In genomic region chr14:99550387-99550992, GRCh38 we compare ENCODE assay signal across 17 cellular contexts. TPM values are rescaled to one million over a fixed set of nuclear protein-coding genes. Genes with fewer than 3 reads are reported as not detected.
A peak's percentile ranks its signal among the peaks of the same experiment; 100 is the strongest.
DNase-seq lines count a peak whose midpoint lies in the region; ATAC-seq and TF ChIP-seq lines count a peak whose summit lies in the region.
"Had no signal": no experiment of that assay in that cellular context is flagged by ENCODE, and none has a peak within 500 bp of the region (broad histone marks: within the 10 kb centered on the region; RNA-seq: fewer than 3 reads in every experiment).

No MANE protein-coding gene starts in this region.

- peaks cover 0 to 43% (median 0%) of the 10 kb centered on the region in 11 experiments; a peak in 8 of 22 replicates for H3K27me3 ChIP-seq in BLaER1 treated with 17β-estradiol and CSF1 and Interleukin-3, amounts not matched to agents 10 nM and 100 nM
- H3K27me3 ChIP-seq in endodermal cell (ENCODE audit: control insufficient read depth, insufficient read depth, low read length, poor library complexity, severe bottlenecking) = no peaks in the 10 kb centered on the region
- no peaks in the 10 kb centered on the region for H3K27me3 ChIP-seq in sigmoid colon
- no peaks in the 10 kb centered on the region for H3K27me3 ChIP-seq in SK-N-SH (ENCODE audit: insufficient read depth)

- H3K4me1 Mint-ChIP-seq in HFFc6 (ENCODE audit: low read depth) (peaks cover 37% of the 10 kb centered on the region), endodermal cell (peaks cover 41% of the 10 kb centered on the region)

- peaks cover 2% of the 10 kb centered on the region for H3F3A ChIP-seq in SK-N-SH (replicated peaks; ENCODE audit: insufficient read depth)

- H3K4me3 Mint-ChIP-seq in HFFc6 = no peak overlapping the region
- no peak overlapping the region for H3K4me3 Mint-ChIP-seq in endodermal cell
- H3K4me3 Mint-ChIP-seq: CD4-positive, CD25-positive, alpha-beta regulatory T cell had no signal

- no peak overlapping the region for H2AFZ ChIP-seq in SK-N-SH (ENCODE audit: low read depth)

- no peaks in the 10 kb centered on the region for H3K9me3 ChIP-seq in BLaER1 treated with 17β-estradiol and CSF1 and Interleukin-3, amounts not matched to agents 10 nM and 100 nM (replicated peaks in 1 of 11)
- no peaks in the 10 kb centered on the region for H3K9me3 ChIP-seq in endodermal cell (ENCODE audit: control insufficient read depth, low read length)
- no peaks in the 10 kb centered on the region for H3K9me3 ChIP-seq in sigmoid colon
- no peaks in the 10 kb centered on the region for H3K9me3 ChIP-seq in SK-N-SH

- WGBS in endodermal cell (ENCODE audit: insufficient coverage in 1 of 2, insufficient read length in 1 of 2), 2 experiments = 96 to 98% methylated on average over 7 to 11 of the region's 11 CpGs
- WGBS in sigmoid colon, 2 donors = 94% methylated on average over 11 of the region's 11 CpGs
- 97% methylated on average over 8 of the region's 11 CpGs for WGBS in SK-N-SH (ENCODE audit: low lambda C conversion rate)

- peak overlapping the region in 2 of 11 experiments; percentile 53 to 63; a peak in 1 of 22 replicates for H3K9ac ChIP-seq in BLaER1 treated with 17β-estradiol and CSF1 and Interleukin-3, amounts not matched to agents 10 nM and 100 nM
- H3K9ac ChIP-seq in endodermal cell (ENCODE audit: extremely low read depth, low read length, poor library complexity, severe bottlenecking) = no peak overlapping the region
- H3K9ac ChIP-seq in SK-N-SH = no peak overlapping the region

- H3K27me3 Mint-ChIP-seq in HFFc6 (ENCODE audit: insufficient read depth) (no peaks in the 10 kb centered on the region; the same call in 1 of the 2 replicates), endodermal cell (ENCODE audit: insufficient read depth) (no peaks in the 10 kb centered on the region)
- H3K27me3 Mint-ChIP-seq: CD4-positive, CD25-positive, alpha-beta regulatory T cell had no signal

- H4K20me1 ChIP-seq in BLaER1 treated with 17β-estradiol and CSF1 and Interleukin-3, amounts not matched to agents 10 nM and 100 nM = peaks cover 5 to 100% (median 94%) of the 10 kb centered on the region in 11 experiments; a peak in 20 of 22 replicates
- peaks cover 78% of the 10 kb centered on the region; the same call in 1 of the 2 replicates for H4K20me1 ChIP-seq in SK-N-SH (ENCODE audit: insufficient read depth)

- TF ChIP-seq EP300 in sigmoid colon (IDR thresholded peaks at IDR 0.05) = no peak
- TF ChIP-seq EP300 in SK-N-SH (IDR thresholded peaks at IDR 0.05; ENCODE audit: borderline replicate concordance in 1 of 2, low read depth in 1 of 2, low read length in 1 of 2) = no peak

- peak overlapping the region in 10 of 11 experiments; percentile 28 to 92 (median 74); a peak in 18 of 22 replicates for H3K4me2 ChIP-seq in BLaER1 treated with 17β-estradiol and CSF1 and Interleukin-3, amounts not matched to agents 10 nM and 100 nM
- H3K4me2 ChIP-seq in SK-N-SH = no peak overlapping the region

- peaks cover 17 to 76% (median 68%) of the 10 kb centered on the region in 10 experiments for H3K4me1 ChIP-seq in BLaER1 treated with 17β-estradiol and CSF1 and Interleukin-3, amounts not matched to agents 10 nM and 100 nM
- H3K4me1 ChIP-seq in endodermal cell (ENCODE audit: control insufficient read depth, insufficient read depth, low read length) (peaks cover 13% of the 10 kb centered on the region), sigmoid colon (peaks cover 0 to 100% (median 97%) of the 10 kb centered on the region in 4 donors), SK-N-SH (ENCODE audit: control insufficient read depth in 1 of 2, insufficient read depth in 2 of 2, low read depth in 1 of 2, low read length in 1 of 2) (peaks cover 0 to 75% of the 10 kb centered on the region in 2 experiments; a peak in 1 of 4 replicates)

- H3K36me3 ChIP-seq in BLaER1 treated with 17β-estradiol and CSF1 and Interleukin-3, amounts not matched to agents 10 nM and 100 nM = no peaks in the 10 kb centered on the region
- H3K36me3 ChIP-seq in endodermal cell (ENCODE audit: control insufficient read depth, insufficient read depth, low read length) = no peaks in the 10 kb centered on the region
- no peaks in the 10 kb centered on the region for H3K36me3 ChIP-seq in sigmoid colon
- H3K36me3 ChIP-seq in SK-N-SH (replicated peaks in 1 of 2; ENCODE audit: control insufficient read depth in 1 of 2, insufficient read depth in 2 of 2, low read length in 1 of 2) = no peaks in the 10 kb centered on the region

- intact Hi-C loops in sigmoid colon (cut with DNase I) = no loop called here

- no peak overlapping the region for H3K4me3 ChIP-seq in BLaER1 treated with 17β-estradiol and CSF1 and Interleukin-3, amounts not matched to agents 10 nM and 100 nM
- no peak overlapping the region for H3K4me3 ChIP-seq in endodermal cell (ENCODE audit: low read length)
- no peak overlapping the region for H3K4me3 ChIP-seq in sigmoid colon
- no peak overlapping the region for H3K4me3 ChIP-seq in SK-N-SH (ENCODE audit: low read depth in 2 of 2, low read length in 1 of 2)

- no peak for TF ChIP-seq POLR2A in sigmoid colon (IDR thresholded peaks at IDR 0.05)

- no peaks in the 10 kb centered on the region for H3K36me3 Mint-ChIP-seq in HFFc6 (ENCODE audit: low read depth)
- no peaks in the 10 kb centered on the region for H3K36me3 Mint-ChIP-seq in endodermal cell (ENCODE audit: low read depth)
- H3K36me3 Mint-ChIP-seq: CD4-positive, CD25-positive, alpha-beta regulatory T cell had no signal

- no peaks in the 10 kb centered on the region for H3K9me3 Mint-ChIP-seq in HFFc6
- H3K9me3 Mint-ChIP-seq in endodermal cell = no peaks in the 10 kb centered on the region
- H3K9me3 Mint-ChIP-seq: CD4-positive, CD25-positive, alpha-beta regulatory T cell had no signal

- no peak overlapping the region for H3K27ac Mint-ChIP-seq in HFFc6
- peak overlapping the region; percentile 61 for H3K27ac Mint-ChIP-seq in endodermal cell

- peak overlapping the region in 1 of 11 experiments; percentile 59; a peak in 1 of 22 replicates for H3K27ac ChIP-seq in BLaER1 treated with 17β-estradiol and CSF1 and Interleukin-3, amounts not matched to agents 10 nM and 100 nM
- H3K27ac ChIP-seq in endodermal cell (ENCODE audit: low read depth, low read length) (no peak overlapping the region), sigmoid colon (peak overlapping the region in 3 of 4 donors; percentile 83 to 94 (median 91)), SK-N-SH (ENCODE audit: low read depth in 2 of 2, low read length in 1 of 2) (no peak overlapping the region)

- DNase-seq in HFFc6 (no peak), endodermal cell (no peak), sigmoid colon (no peak), SK-N-SH (no peak)
- DNase-seq: Calu3; CD4-positive, CD25-positive, alpha-beta regulatory T cell; HCEC 1CT; Karpas-422; MM.1S; NCI-H1105; NCI-H1694; NCI-H2107; NCI-H2227 treated with DMSO at 0.1 percent for 48 hours; NCI-H524 had no signal

- TF ChIP-seq CTCF in HFFc6 (IDR thresholded peaks at IDR 0.05) (0 out of 2 replicates have a peak, but pooled peaks have one; percentile 17), endodermal cell (conservative IDR thresholded peaks at IDR 0.05) (peak; percentile 18), sigmoid colon (IDR thresholded peaks at IDR 0.05) (no peak), SK-N-SH (IDR thresholded peaks at IDR 0.05) (no peak)

- no peak for ATAC-seq in GM21423 (IDR thresholded peaks at IDR 0.05; ENCODE audit: unreplicated experiment)
- no peak for ATAC-seq in GM19035 (IDR thresholded peaks at IDR 0.05; ENCODE audit: unreplicated experiment)

- peaks cover 83% of the 10 kb centered on the region for H3K79me2 ChIP-seq in SK-N-SH (ENCODE audit: insufficient read depth)

- no peak for TF ChIP-seq RAD21 in SK-N-SH (IDR thresholded peaks at IDR 0.05; ENCODE audit: low read length)

- no peaks in the 10 kb centered on the region for H3K9me2 ChIP-seq in SK-N-SH

- CTCF ChIA-PET in SK-N-SH (lab: Yijun Ruan, JAX) = interaction anchor here (1.0 to 1.1 kb wide), 2 partner anchors 15 to 78 kb away, joined by 3 to 4 read pairs; no protein-coding TSS in a partner anchor

- POLR2A ChIA-PET in SK-N-SH (lab: Yijun Ruan, JAX) = no interaction called here

TF ChIP-seq in SK-N-SH, 30 proteins besides CTCF, POLR2A, EP300 and RAD21 (continues in another document):
- TF ChIP-seq FOSL2 (IDR thresholded peaks at IDR 0.05; ENCODE audit: borderline replicate concordance, low read depth) = no peak
- TF ChIP-seq FOXM1 (IDR thresholded peaks at IDR 0.05; ENCODE audit: low read depth) = no peak
- TF ChIP-seq MAX (IDR thresholded peaks at IDR 0.05; ENCODE audit: low read depth) = no peak
- no peak for TF ChIP-seq ELF1 (IDR thresholded peaks at IDR 0.05)
- TF ChIP-seq SIN3A (IDR thresholded peaks at IDR 0.05; ENCODE audit: borderline replicate concordance, low read depth, low read length) = no peak
- TF ChIP-seq FOXJ3 (CRISPR knock-in tag; IDR thresholded peaks at IDR 0.05) = no peak
- no peak for TF ChIP-seq TCF12 (IDR thresholded peaks at IDR 0.05)
- no peak for TF ChIP-seq JUND (IDR thresholded peaks at IDR 0.05)
- TF ChIP-seq, protein P1, sequence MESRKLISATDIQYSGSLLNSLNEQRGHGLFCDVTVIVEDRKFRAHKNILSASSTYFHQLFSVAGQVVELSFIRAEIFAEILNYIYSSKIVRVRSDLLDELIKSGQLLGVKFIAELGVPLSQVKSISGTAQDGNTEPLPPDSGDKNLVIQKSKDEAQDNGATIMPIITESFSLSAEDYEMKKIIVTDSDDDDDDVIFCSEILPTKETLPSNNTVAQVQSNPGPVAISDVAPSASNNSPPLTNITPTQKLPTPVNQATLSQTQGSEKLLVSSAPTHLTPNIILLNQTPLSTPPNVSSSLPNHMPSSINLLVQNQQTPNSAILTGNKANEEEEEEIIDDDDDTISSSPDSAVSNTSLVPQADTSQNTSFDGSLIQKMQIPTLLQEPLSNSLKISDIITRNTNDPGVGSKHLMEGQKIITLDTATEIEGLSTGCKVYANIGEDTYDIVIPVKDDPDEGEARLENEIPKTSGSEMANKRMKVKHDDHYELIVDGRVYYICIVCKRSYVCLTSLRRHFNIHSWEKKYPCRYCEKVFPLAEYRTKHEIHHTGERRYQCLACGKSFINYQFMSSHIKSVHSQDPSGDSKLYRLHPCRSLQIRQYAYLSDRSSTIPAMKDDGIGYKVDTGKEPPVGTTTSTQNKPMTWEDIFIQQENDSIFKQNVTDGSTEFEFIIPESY (IDR thresholded peaks at IDR 0.05; ENCODE audit: borderline replicate concordance, low read depth) = no peak
- TF ChIP-seq YY1 (IDR thresholded peaks at IDR 0.05; ENCODE audit: low read depth) = no peak

RNA-seq across cellular contexts. Expression of gene CCDC85C, which starts 53.5 kb away (rescaled TPM):
- total RNA-seq in HFFc6 (2021; fragmentation: NEBNext Ultra II Directional; extraction: Animal tissue kit (Norgen Biotek cat#: 25700)) = 10 to 100 TPM; 31.3 to 41.4 (median 34.3) TPM
- total RNA-seq in endodermal cell (10 to 100 TPM; 32.8 to 45.8 TPM), sigmoid colon (10 to 100 TPM; 11.4 to 31.9 (median 23.9) TPM)
- 63.0 TPM for polyA plus RNA-seq in endodermal cell (2013, experiment 1 of 2)
- polyA plus RNA-seq in endodermal cell (2013, experiment 2 of 2) = 64.5 TPM
- polyA plus RNA-seq in sigmoid colon (10 to 100 TPM; 12.6 to 79.0 (median 49.9) TPM), SK-N-SH (2012; rRNA removed) (9.6 and 10.6 TPM in 2 replicates)
- polyA plus RNA-seq in SK-N-SH (2012; cell fraction: cytosol; rRNA removed) = 5.3 and 8.4 TPM in 2 replicates
- 12.9 and 13.1 TPM in 2 replicates for polyA plus RNA-seq in SK-N-SH (2012; cell fraction: nucleus; rRNA removed)

Comparison
In these comparisons a context has a peak if more than half of its experiments do, and no peak if none do; other contexts are left out.
1. H3K27ac ChIP-seq: peak in sigmoid colon (3 of 4); none in endodermal cell (single experiment) and SK-N-SH (0 of 2).
2. CTCF ChIP-seq: peak in HFFc6 (single experiment) and endodermal cell (single experiment); none in sigmoid colon (0 of 4) and SK-N-SH (single experiment).